ENCODE assay signal across 24 cellular contexts in genomic region chr1:20723537-20724363, GRCh38. TPM values are rescaled to one million over a fixed set of nuclear protein-coding genes. Genes with fewer than 3 reads are reported as not detected.
DNase-seq lines count a peak whose midpoint lies in the region; ATAC-seq and TF ChIP-seq lines count a peak whose summit lies in the region.
"Had no signal": no experiment of that assay in that cellular context is flagged by ENCODE, and none has a peak within 500 bp of the region (broad histone marks: within the 10 kb centered on the region; RNA-seq: fewer than 3 reads in every experiment).

No MANE protein-coding gene starts in this region.

- peaks cover 3% of the 10 kb centered on the region for H3K36me3 Mint-ChIP-seq in endothelial cell (ENCODE audit: low read depth, unreplicated experiment)
- H3K36me3 Mint-ChIP-seq: memory B cell; naive thymus-derived CD4-positive, alpha-beta T cell had no signal

- no peaks in the 10 kb centered on the region for H3K36me3 ChIP-seq in sigmoid colon
- H3K36me3 ChIP-seq in lower lobe of right lung = no peaks in the 10 kb centered on the region
- H3K36me3 ChIP-seq: thyroid gland had no signal

- TF ChIP-seq CTCF in GM20000 (IDR thresholded peaks at IDR 0.05; ENCODE audit: extremely low read depth, missing control alignments) (no peak), endothelial cell (IDR thresholded peaks at IDR 0.05; ENCODE audit: unreplicated experiment) (no peak), sigmoid colon (IDR thresholded peaks at IDR 0.05) (no peak), lower lobe of right lung (IDR thresholded peaks at IDR 0.05) (no peak)

- no peaks in the 10 kb centered on the region for H3K9me3 Mint-ChIP-seq in endothelial cell (ENCODE audit: unreplicated experiment)
- H3K9me3 Mint-ChIP-seq: memory B cell; naive thymus-derived CD4-positive, alpha-beta T cell had no signal

- ATAC-seq in HG03571 (IDR thresholded peaks at IDR 0.05; ENCODE audit: unreplicated experiment) (no peak), lower lobe of right lung (no peak)
- ATAC-seq: naive thymus-derived CD4-positive, alpha-beta T cell had no signal

- no peaks in the 10 kb centered on the region for H3K27me3 ChIP-seq in sigmoid colon
- peaks cover 4% of the 10 kb centered on the region for H3K27me3 ChIP-seq in lower lobe of right lung (ENCODE audit: low read depth)
- H3K27me3 ChIP-seq: thyroid gland had no signal

- intact Hi-C loops in sigmoid colon (cut with DNase I) = no loop called here
- intact Hi-C loops in lower lobe of right lung (cut with DNase I) = no loop called here

- peak; percentile 50 for DNase-seq in activated CD8-positive, alpha-beta memory T cell treated with anti-CD3 and anti-CD28 coated beads for 24 hours
- DNase-seq in activated CD8-positive, alpha-beta memory T cell treated with anti-CD3 and anti-CD28 coated beads, Interleukin-2, amount 50 U/mL, for 4 hours = no peak
- DNase-seq in GM20000 (ENCODE audit: low spot score) = peak; percentile 14
- DNase-seq in endothelial cell (ENCODE audit: low spot score) = peak; percentile 3
- peak; percentile 54 for DNase-seq in sigmoid colon
- DNase-seq in NCI-H446 treated with DMSO at 0.1 percent for 48 hours (lab: John Stamatoyannopoulos, UW) = no peak
- DNase-seq in lower lobe of right lung = no peak
- DNase-seq: activated CD4-positive, CD25-positive, alpha-beta regulatory T cell; activated gamma-delta T cell; Caco-2; central memory CD4-positive, alpha-beta T cell; erythroblast; hypothalamus; NCI-H1105 treated with DMSO at 0.1 percent for 48 hours; NCI-H2081 treated with DMSO at 0.1 percent for 48 hours; NCI-H510A; stimulated activated CD4-positive, alpha-beta T cell treated with anti-CD3 and anti-CD28 coated beads, Interleukin-2, amount 100 ng/mL, for 24 hours; stimulated activated naive CD4-positive, alpha-beta T cell; T-helper 9 cell had no signal

- H3K4me3 Mint-ChIP-seq in endothelial cell (ENCODE audit: unreplicated experiment) = no peak overlapping the region
- H3K4me3 Mint-ChIP-seq: memory B cell; naive thymus-derived CD4-positive, alpha-beta T cell had no signal

- peaks cover 1% of the 10 kb centered on the region for H3K4me1 Mint-ChIP-seq in endothelial cell (ENCODE audit: unreplicated experiment)

- 87 to 93% methylated on average over 35 of the region's 35 CpGs for WGBS in sigmoid colon, 2 donors

- no peak overlapping the region for H3K27ac Mint-ChIP-seq in endothelial cell (ENCODE audit: unreplicated experiment)
- H3K27ac Mint-ChIP-seq: memory B cell; naive thymus-derived CD4-positive, alpha-beta T cell had no signal

- peaks cover 22% of the 10 kb centered on the region for H3K27me3 Mint-ChIP-seq in endothelial cell (ENCODE audit: unreplicated experiment)

- H3K9me3 ChIP-seq in sigmoid colon (no peaks in the 10 kb centered on the region), lower lobe of right lung (no peaks in the 10 kb centered on the region)
- H3K9me3 ChIP-seq: Caco-2, thyroid gland had no signal

- H3K4me3 ChIP-seq in sigmoid colon (no peak overlapping the region), lower lobe of right lung (no peak overlapping the region)
- H3K4me3 ChIP-seq: thyroid gland had no signal

- no peak for TF ChIP-seq POLR2A in sigmoid colon (IDR thresholded peaks at IDR 0.05)

- TF ChIP-seq EP300 in sigmoid colon (IDR thresholded peaks at IDR 0.05) = no peak

- H3K27ac ChIP-seq in sigmoid colon (no peak overlapping the region), lower lobe of right lung (no peak overlapping the region)
- H3K27ac ChIP-seq: thyroid gland had no signal

- H3K4me1 ChIP-seq in sigmoid colon = no peaks in the 10 kb centered on the region
- no peaks in the 10 kb centered on the region for H3K4me1 ChIP-seq in lower lobe of right lung
- H3K4me1 ChIP-seq: Caco-2, thyroid gland had no signal

RNA-seq across cellular contexts. Expression of gene KIF17, which starts 5.9 kb away (rescaled TPM):
- 1.8 TPM for total RNA-seq in endothelial cell (ENCODE audit: unreplicated experiment)
- 1 to 10 TPM in 3 of 4 donors, under 1 TPM in 1; 0.54 to 2.2 (median 1.5) TPM for total RNA-seq in sigmoid colon
- 1 to 10 TPM in 2 of 3 donors, under 1 TPM in 1; 0.69 to 2.4 (median 1.3) TPM for polyA plus RNA-seq in sigmoid colon
- 8.4 TPM for total RNA-seq in lower lobe of right lung
- total RNA-seq: activated CD8-positive, alpha-beta memory T cell treated with anti-CD3 and anti-CD28 coated beads for 36 hours; naive thymus-derived CD4-positive, alpha-beta T cell had no signal
- polyA plus RNA-seq: naive thymus-derived CD4-positive, alpha-beta T cell had no signal

RNA-seq across cellular contexts. Expression of gene SH2D5, which starts 8.8 kb away (rescaled TPM):
- total RNA-seq in endothelial cell (ENCODE audit: unreplicated experiment) = 0.26 TPM
- total RNA-seq in sigmoid colon = under 1 TPM in 3 of 4 donors, not detected in 1; 0.14 to 0.55 (median 0.36) TPM
- under 1 TPM in 2 of 3 donors, not detected in 1; under 0.01 to 0.09 TPM for polyA plus RNA-seq in sigmoid colon
- not detected for total RNA-seq in lower lobe of right lung
- polyA plus RNA-seq: naive thymus-derived CD4-positive, alpha-beta T cell had no signal

Comparison
In these comparisons a context has a peak if more than half of its experiments do, and no peak if none do; other contexts are left out.
1. DNase-seq: peak in activated CD8-positive, alpha-beta memory T cell treated with anti-CD3 and anti-CD28 coated beads for 24 hours (single experiment), GM20000 (single experiment), endothelial cell (single experiment) and sigmoid colon (single experiment); none in activated CD8-positive, alpha-beta memory T cell treated with anti-CD3 and anti-CD28 coated beads, Interleukin-2, amount 50 U/mL, for 4 hours (single experiment), NCI-H446 treated with DMSO at 0.1 percent for 48 hours (single experiment) and lower lobe of right lung (single experiment).